Comparison of ENCODE assay signal across 1 cellular context in genomic region chr15:74906450-74907276, GRCh38.
TF ChIP-seq lines count a peak whose summit lies in the region.

Gene FAM219B (minus strand): TSS chr15:74906851. CDS start chr15:74906800, 51 bp downstream.

TF ChIP-seq in HepG2, 621 proteins besides CTCF, POLR2A, EP300 and RAD21 (continued from another document and continues in another):
- TF ChIP-seq ZFP91 (CRISPR knock-in tag; IDR thresholded peaks at IDR 0.05; ENCODE audit: borderline replicate concordance) (peak; percentile 75; the same call in 1 of the 2 replicates), GABPA (IDR thresholded peaks at IDR 0.05; ENCODE audit: low read depth, low read length) (0 out of 2 replicates have a peak, but pooled peaks have one; percentile 10), GABPA (CRISPR knock-in tag; IDR thresholded peaks at IDR 0.05; ENCODE audit: low read depth) (peak; percentile 35; the same call in 1 of the 2 replicates), GPBP1L1 (CRISPR knock-in tag; IDR thresholded peaks at IDR 0.05) (no peak), DNMT1 (CRISPR knock-in tag; IDR thresholded peaks at IDR 0.05) (no peak; the same call in 1 of the 2 replicates), ZNF354B (CRISPR knock-in tag; IDR thresholded peaks at IDR 0.05) (no peak), NFYC (CRISPR knock-in tag; IDR thresholded peaks at IDR 0.05) (no peak), ZNF432 (CRISPR knock-in tag; IDR thresholded peaks at IDR 0.05; ENCODE audit: borderline replicate concordance) (no peak), SMAD1 (CRISPR knock-in tag; IDR thresholded peaks at IDR 0.05; ENCODE audit: borderline replicate concordance, low read depth) (0 out of 2 replicates have a peak, but pooled peaks have one; percentile 52), ZMYM4 (CRISPR knock-in tag; IDR thresholded peaks at IDR 0.05) (peak; percentile 30; the same call in 1 of the 2 replicates), ZSCAN20 (CRISPR knock-in tag; IDR thresholded peaks at IDR 0.05; ENCODE audit: borderline replicate concordance) (0 out of 2 replicates have a peak, but pooled peaks have one; percentile 20), MED1 (CRISPR knock-in tag; IDR thresholded peaks at IDR 0.05) (no peak), CHD4 (IDR thresholded peaks at IDR 0.05; ENCODE audit: borderline replicate concordance, low read length) (no peak), ZNF616 (CRISPR knock-in tag; IDR thresholded peaks at IDR 0.05; ENCODE audit: low read depth) (0 out of 2 replicates have a peak, but pooled peaks have one; percentile 33), ZNF772 (CRISPR knock-in tag; IDR thresholded peaks at IDR 0.05) (no peak), KDM2A (CRISPR knock-in tag; IDR thresholded peaks at IDR 0.05; ENCODE audit: borderline replicate concordance, low read depth) (peak; percentile 90), REXO4 (CRISPR knock-in tag; IDR thresholded peaks at IDR 0.05; ENCODE audit: borderline replicate concordance) (no peak), ZNF570 (CRISPR knock-in tag; IDR thresholded peaks at IDR 0.05; ENCODE audit: borderline replicate concordance) (no peak), SAP130 (CRISPR knock-in tag; IDR thresholded peaks at IDR 0.05; ENCODE audit: low read depth) (peak; percentile 80), TBP (CRISPR knock-in tag; IDR thresholded peaks at IDR 0.05) (no peak), MBD4 (IDR thresholded peaks at IDR 0.05; ENCODE audit: borderline replicate concordance, low read length) (no peak), ZZZ3 (CRISPR knock-in tag; IDR thresholded peaks at IDR 0.05; ENCODE audit: borderline replicate concordance) (no peak), ZFP36L1 (CRISPR knock-in tag; IDR thresholded peaks at IDR 0.05) (peak; percentile 66; the same call in 1 of the 2 replicates), MTERF4 (CRISPR knock-in tag; IDR thresholded peaks at IDR 0.05) (0 out of 2 replicates have a peak, but pooled peaks have one; percentile 39), ZBTB34 (CRISPR knock-in tag; IDR thresholded peaks at IDR 0.05) (no peak), CEBPB (IDR thresholded peaks at IDR 0.05; ENCODE audit: borderline replicate concordance, low read depth, low read length) (peak; percentile 91), ZNF614 (CRISPR knock-in tag; IDR thresholded peaks at IDR 0.05; ENCODE audit: borderline replicate concordance) (no peak), ZNF792 (CRISPR knock-in tag; IDR thresholded peaks at IDR 0.05) (0 out of 2 replicates have a peak, but pooled peaks have one; percentile 21), ZNF234 (CRISPR knock-in tag; conservative IDR thresholded peaks at IDR 0.05) (no peak), NKX3-1 (CRISPR knock-in tag; IDR thresholded peaks at IDR 0.05) (no peak), ZNF512B (CRISPR knock-in tag; IDR thresholded peaks at IDR 0.05; ENCODE audit: borderline replicate concordance) (no peak), HNF4G (IDR thresholded peaks at IDR 0.05; ENCODE audit: borderline replicate concordance, low read depth, low read length) (no peak), HNF4G (CRISPR knock-in tag; IDR thresholded peaks at IDR 0.05; ENCODE audit: borderline replicate concordance, low read depth) (no peak), KMT2B (CRISPR knock-in tag; IDR thresholded peaks at IDR 0.05) (peak; percentile 70; the same call in 1 of the 2 replicates), HMGA1 (CRISPR knock-in tag; conservative IDR thresholded peaks at IDR 0.05) (no peak), FLYWCH1 (CRISPR knock-in tag; IDR thresholded peaks at IDR 0.05) (no peak), ZFY (CRISPR knock-in tag; IDR thresholded peaks at IDR 0.05) (peak; percentile 82), TEF (CRISPR knock-in tag; IDR thresholded peaks at IDR 0.05) (peak; percentile 69; the same call in 1 of the 2 replicates), JDP2 (CRISPR knock-in tag; IDR thresholded peaks at IDR 0.05; ENCODE audit: borderline replicate concordance) (no peak), ZNF883 (CRISPR knock-in tag; IDR thresholded peaks at IDR 0.05; ENCODE audit: not compliant biosample characterization) (no peak), JUND (CRISPR knock-in tag; IDR thresholded peaks at IDR 0.05) (no peak), ZC3H13 (CRISPR knock-in tag; IDR thresholded peaks at IDR 0.05) (no peak), SALL2 (CRISPR knock-in tag; IDR thresholded peaks at IDR 0.05) (no peak), AHR (CRISPR knock-in tag; IDR thresholded peaks at IDR 0.05) (no peak), RFX1 (IDR thresholded peaks at IDR 0.05) (no peak), ZNF446 (CRISPR knock-in tag; IDR thresholded peaks at IDR 0.05) (no peak)
- TF ChIP-seq, protein P1, sequence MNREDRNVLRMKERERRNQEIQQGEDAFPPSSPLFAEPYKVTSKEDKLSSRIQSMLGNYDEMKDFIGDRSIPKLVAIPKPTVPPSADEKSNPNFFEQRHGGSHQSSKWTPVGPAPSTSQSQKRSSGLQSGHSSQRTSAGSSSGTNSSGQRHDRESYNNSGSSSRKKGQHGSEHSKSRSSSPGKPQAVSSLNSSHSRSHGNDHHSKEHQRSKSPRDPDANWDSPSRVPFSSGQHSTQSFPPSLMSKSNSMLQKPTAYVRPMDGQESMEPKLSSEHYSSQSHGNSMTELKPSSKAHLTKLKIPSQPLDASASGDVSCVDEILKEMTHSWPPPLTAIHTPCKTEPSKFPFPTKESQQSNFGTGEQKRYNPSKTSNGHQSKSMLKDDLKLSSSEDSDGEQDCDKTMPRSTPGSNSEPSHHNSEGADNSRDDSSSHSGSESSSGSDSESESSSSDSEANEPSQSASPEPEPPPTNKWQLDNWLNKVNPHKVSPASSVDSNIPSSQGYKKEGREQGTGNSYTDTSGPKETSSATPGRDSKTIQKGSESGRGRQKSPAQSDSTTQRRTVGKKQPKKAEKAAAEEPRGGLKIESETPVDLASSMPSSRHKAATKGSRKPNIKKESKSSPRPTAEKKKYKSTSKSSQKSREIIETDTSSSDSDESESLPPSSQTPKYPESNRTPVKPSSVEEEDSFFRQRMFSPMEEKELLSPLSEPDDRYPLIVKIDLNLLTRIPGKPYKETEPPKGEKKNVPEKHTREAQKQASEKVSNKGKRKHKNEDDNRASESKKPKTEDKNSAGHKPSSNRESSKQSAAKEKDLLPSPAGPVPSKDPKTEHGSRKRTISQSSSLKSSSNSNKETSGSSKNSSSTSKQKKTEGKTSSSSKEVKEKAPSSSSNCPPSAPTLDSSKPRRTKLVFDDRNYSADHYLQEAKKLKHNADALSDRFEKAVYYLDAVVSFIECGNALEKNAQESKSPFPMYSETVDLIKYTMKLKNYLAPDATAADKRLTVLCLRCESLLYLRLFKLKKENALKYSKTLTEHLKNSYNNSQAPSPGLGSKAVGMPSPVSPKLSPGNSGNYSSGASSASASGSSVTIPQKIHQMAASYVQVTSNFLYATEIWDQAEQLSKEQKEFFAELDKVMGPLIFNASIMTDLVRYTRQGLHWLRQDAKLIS (CRISPR knock-in tag; IDR thresholded peaks at IDR 0.05) = no peak
- TF ChIP-seq, protein P2, sequence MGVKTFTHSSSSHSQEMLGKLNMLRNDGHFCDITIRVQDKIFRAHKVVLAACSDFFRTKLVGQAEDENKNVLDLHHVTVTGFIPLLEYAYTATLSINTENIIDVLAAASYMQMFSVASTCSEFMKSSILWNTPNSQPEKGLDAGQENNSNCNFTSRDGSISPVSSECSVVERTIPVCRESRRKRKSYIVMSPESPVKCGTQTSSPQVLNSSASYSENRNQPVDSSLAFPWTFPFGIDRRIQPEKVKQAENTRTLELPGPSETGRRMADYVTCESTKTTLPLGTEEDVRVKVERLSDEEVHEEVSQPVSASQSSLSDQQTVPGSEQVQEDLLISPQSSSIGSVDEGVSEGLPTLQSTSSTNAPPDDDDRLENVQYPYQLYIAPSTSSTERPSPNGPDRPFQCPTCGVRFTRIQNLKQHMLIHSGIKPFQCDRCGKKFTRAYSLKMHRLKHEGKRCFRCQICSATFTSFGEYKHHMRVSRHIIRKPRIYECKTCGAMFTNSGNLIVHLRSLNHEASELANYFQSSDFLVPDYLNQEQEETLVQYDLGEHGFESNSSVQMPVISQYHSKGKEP (CRISPR knock-in tag; IDR thresholded peaks at IDR 0.05) = 0 out of 2 replicates have a peak, but pooled peaks have one; percentile 45
- TF ChIP-seq, protein P3, sequence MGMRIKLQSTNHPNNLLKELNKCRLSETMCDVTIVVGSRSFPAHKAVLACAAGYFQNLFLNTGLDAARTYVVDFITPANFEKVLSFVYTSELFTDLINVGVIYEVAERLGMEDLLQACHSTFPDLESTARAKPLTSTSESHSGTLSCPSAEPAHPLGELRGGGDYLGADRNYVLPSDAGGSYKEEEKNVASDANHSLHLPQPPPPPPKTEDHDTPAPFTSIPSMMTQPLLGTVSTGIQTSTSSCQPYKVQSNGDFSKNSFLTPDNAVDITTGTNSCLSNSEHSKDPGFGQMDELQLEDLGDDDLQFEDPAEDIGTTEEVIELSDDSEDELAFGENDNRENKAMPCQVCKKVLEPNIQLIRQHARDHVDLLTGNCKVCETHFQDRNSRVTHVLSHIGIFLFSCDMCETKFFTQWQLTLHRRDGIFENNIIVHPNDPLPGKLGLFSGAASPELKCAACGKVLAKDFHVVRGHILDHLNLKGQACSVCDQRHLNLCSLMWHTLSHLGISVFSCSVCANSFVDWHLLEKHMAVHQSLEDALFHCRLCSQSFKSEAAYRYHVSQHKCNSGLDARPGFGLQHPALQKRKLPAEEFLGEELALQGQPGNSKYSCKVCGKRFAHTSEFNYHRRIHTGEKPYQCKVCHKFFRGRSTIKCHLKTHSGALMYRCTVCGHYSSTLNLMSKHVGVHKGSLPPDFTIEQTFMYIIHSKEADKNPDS (CRISPR knock-in tag; IDR thresholded peaks at IDR 0.05) = no peak
- TF ChIP-seq, protein P4, sequence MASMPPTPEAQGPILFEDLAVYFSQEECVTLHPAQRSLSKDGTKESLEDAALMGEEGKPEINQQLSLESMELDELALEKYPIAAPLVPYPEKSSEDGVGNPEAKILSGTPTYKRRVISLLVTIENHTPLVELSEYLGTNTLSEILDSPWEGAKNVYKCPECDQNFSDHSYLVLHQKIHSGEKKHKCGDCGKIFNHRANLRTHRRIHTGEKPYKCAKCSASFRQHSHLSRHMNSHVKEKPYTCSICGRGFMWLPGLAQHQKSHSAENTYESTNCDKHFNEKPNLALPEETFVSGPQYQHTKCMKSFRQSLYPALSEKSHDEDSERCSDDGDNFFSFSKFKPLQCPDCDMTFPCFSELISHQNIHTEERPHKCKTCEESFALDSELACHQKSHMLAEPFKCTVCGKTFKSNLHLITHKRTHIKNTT (CRISPR knock-in tag; IDR thresholded peaks at IDR 0.05) = no peak
